25 cellular contexts compared by ENCODE assay signal in genomic region chr5:139772927-139773690, GRCh38. TPM values are rescaled to one million over a fixed set of nuclear protein-coding genes. Genes with fewer than 3 reads are reported as not detected.
"Had no signal": no experiment of that assay in that cellular context is flagged by ENCODE, and none has a peak within 500 bp of the region (broad histone marks: within the 10 kb centered on the region; RNA-seq: fewer than 3 reads in every experiment).

No MANE protein-coding gene starts in this region.

- DNase-seq: islet precursor cell; left ventricle myocardium inferior; mesendoderm; naive B cell; natural killer cell; nephron progenitor cell; occipital lobe; psoas muscle; stimulated activated CD4-positive, alpha-beta T cell treated with anti-CD3 and anti-CD28 coated beads, Interleukin-12 subunit alpha, Interleukin-12 subunit beta, amount 100 ng/mL, for 4 hours; stimulated activated CD4-positive, alpha-beta T cell treated with anti-CD3 and anti-CD28 coated beads, Interleukin-15, amount 100 ng/mL, for 24 hours; stimulated activated CD4-positive, alpha-beta T cell treated with anti-CD3 and anti-CD28 coated beads, Interleukin-2, amount 100 ng/mL, for 24 hours; stimulated activated CD4-positive, alpha-beta T cell treated with anti-CD3 and anti-CD28 coated beads, Interleukin-4, amount 100 ng/mL, for 1 hour; stimulated activated naive CD4-positive, alpha-beta T cell; tibial artery; trophoblast cell; upper lobe of right lung had no signal

- H3K27me3 ChIP-seq: suprapubic skin, upper lobe of right lung had no signal

- ATAC-seq: natural killer cell, psoas muscle, sciatic nerve, upper lobe of right lung had no signal

- H3K4me3 Mint-ChIP-seq: mesothelial cell of epicardium; natural killer cell; nephron progenitor cell; neural progenitor cell; stimulated activated naive CD8-positive, alpha-beta T cell treated with anti-CD3 and anti-CD28 coated beads, Interleukin-15, Interleukin-2, amounts not matched to agents 100 ng/mL and 50 ng/mL, for 24 hours had no signal

- H3K9me3 ChIP-seq: left ventricle myocardium inferior, neutrophil, psoas muscle, suprapubic skin, thoracic aorta, tibial artery, upper lobe of right lung had no signal

- H3K9me3 Mint-ChIP-seq: mesothelial cell of epicardium; naive B cell; natural killer cell; nephron progenitor cell; neural progenitor cell; stimulated activated naive CD8-positive, alpha-beta T cell treated with anti-CD3 and anti-CD28 coated beads, Interleukin-15, Interleukin-2, amounts not matched to agents 100 ng/mL and 50 ng/mL, for 24 hours had no signal

- H3K36me3 Mint-ChIP-seq: mesothelial cell of epicardium, naive B cell, natural killer cell, neural progenitor cell had no signal

- H3K27ac ChIP-seq: left ventricle myocardium inferior, neural progenitor cell, neutrophil, parathyroid adenoma, psoas muscle, skin epidermis, suprapubic skin, thoracic aorta, tibial artery, upper lobe of right lung had no signal

- H3K27ac Mint-ChIP-seq: mesothelial cell of epicardium; natural killer cell; nephron progenitor cell; neural progenitor cell; stimulated activated naive CD8-positive, alpha-beta T cell treated with anti-CD3 and anti-CD28 coated beads, Interleukin-15, Interleukin-2, amounts not matched to agents 100 ng/mL and 50 ng/mL, for 24 hours had no signal

RNA-seq across cellular contexts. Expression of gene PSD2, which starts 22.5 kb away (rescaled TPM):
- total RNA-seq: left ventricle myocardium inferior, upper lobe of right lung had no signal
